Comparison of ENCODE assay signal across 8 cellular contexts in genomic region chr5:141430332-141431113, GRCh38. TPM values are rescaled to one million over a fixed set of nuclear protein-coding genes. Genes with fewer than 3 reads are reported as not detected.
DNase-seq lines count a peak whose midpoint lies in the region; ATAC-seq and TF ChIP-seq lines count a peak whose summit lies in the region.

Gene PCDHGA12, plus strand, starts transcription at chr5:141430507. Its CDS starts 253 bp downstream, at chr5:141430760.

- no peaks in the 10 kb centered on the region for H3K4me1 ChIP-seq in mucosa of stomach (ENCODE audit: control insufficient read depth, insufficient read depth, low read length)
- H3K4me1 ChIP-seq in PC-3 (ENCODE audit: insufficient read depth, low read length) = no peaks in the 10 kb centered on the region

- intact Hi-C loops in dorsolateral prefrontal cortex (cut with DNase I) (no loop called here), PC-3 (cut with micrococcal nuclease) (no loop called here)

- H3K4me3 ChIP-seq in dorsolateral prefrontal cortex (peak within 1 kb of the TSS in 48 of 59 donors; percentile 1 to 56 (median 34)), mucosa of stomach (ENCODE audit: low read length) (peak within 1 kb of the TSS; percentile 38), PC-3 (ENCODE audit: low read length) (no peak within 1 kb of the TSS)

- peaks cover 41% of the 10 kb centered on the region for H3K9me3 ChIP-seq in mucosa of stomach (ENCODE audit: control insufficient read depth, low read length)
- 0 out of 2 replicates have a peak, but pooled peaks cover 4% of the 10 kb centered on the region for H3K9me3 ChIP-seq in PC-3 (ENCODE audit: low read length)

- H3K36me3 ChIP-seq in mucosa of stomach (ENCODE audit: control insufficient read depth, insufficient read depth, low read length) = no peaks in the 10 kb centered on the region
- no peaks in the 10 kb centered on the region for H3K36me3 ChIP-seq in PC-3 (ENCODE audit: low read depth, low read length)

- CTCF ChIA-PET in PC-3 (lab: Charles Lee) = no interaction called here

- no peaks in the 10 kb centered on the region for H3K27me3 ChIP-seq in dorsolateral prefrontal cortex
- H3K27me3 ChIP-seq in mucosa of stomach (ENCODE audit: control insufficient read depth, insufficient read depth, low read length) = peaks cover 16% of the 10 kb centered on the region
- no peaks in the 10 kb centered on the region for H3K27me3 ChIP-seq in PC-3 (ENCODE audit: low read length)

- no peak within 1 kb of the TSS for H3K9ac ChIP-seq in mucosa of stomach (ENCODE audit: low read length)
- H3K9ac ChIP-seq in PC-3 (ENCODE audit: low read length) = no peak within 1 kb of the TSS

- H3K79me2 ChIP-seq in PC-3 (ENCODE audit: low read length) = no peaks in the 10 kb centered on the region

- no TSS peak for BruUV-seq in PC-3 (replicated peaks; lab: Mats Ljungman, UMichigan)

- H2AFZ ChIP-seq in PC-3 (ENCODE audit: low read length) = no peak within 1 kb of the TSS

- H3K9me2 ChIP-seq in PC-3 (replicated peaks; ENCODE audit: low read length) = no peaks in the 10 kb centered on the region

- H3K27ac ChIP-seq in dorsolateral prefrontal cortex (peak within 1 kb of the TSS in 2 of 59 donors; percentile 17 to 30), PC-3 (ENCODE audit: low read length) (no peak within 1 kb of the TSS)

- peak in 47 of 56 donors; percentile 13 to 62 (median 40) for TF ChIP-seq CTCF in dorsolateral prefrontal cortex (IDR thresholded peaks at IDR 0.05 in 54 of 56, conservative IDR thresholded peaks at IDR 0.05 in 2 of 56; ENCODE audit: low read depth in 1 of 56, partially characterized antibody in 56 of 56)
- no peak for TF ChIP-seq CTCF in PC-3 (conservative IDR thresholded peaks at IDR 0.05; ENCODE audit: low read depth, low read length)

- H3F3A ChIP-seq in PC-3 (ENCODE audit: low read length, unreplicated experiment) = no peaks in the 10 kb centered on the region

- ATAC-seq in GM21528 (IDR thresholded peaks at IDR 0.05; ENCODE audit: low FRiP score, unreplicated experiment) (peak; percentile 80), PC-3 (no peak)

- no peak within 1 kb of the TSS for H3K4me2 ChIP-seq in PC-3 (ENCODE audit: low read length)

- POLR2A ChIA-PET in PC-3 (lab: Charles Lee; ENCODE audit: unreplicated experiment) = interaction anchor here (0.6 kb wide), 1 partner anchor 42 kb away, joined by 10 read pairs; no protein-coding TSS in a partner anchor

- no peaks in the 10 kb centered on the region for H4K20me1 ChIP-seq in PC-3 (ENCODE audit: low read length)

- peak; percentile 92 for DNase-seq in GM03348 (ENCODE audit: low spot score)
- peak; percentile 12 for DNase-seq in MV-4-11 (lab: John Stamatoyannopoulos, UW)
- peak in 2 of 10 donors; percentile 21 to 44 for DNase-seq in dorsolateral prefrontal cortex
- DNase-seq in PC-3 = no peak
- no peak for DNase-seq in NCI-H2171 (lab: John Stamatoyannopoulos, UW)
- DNase-seq in NCI-H2081 (lab: John Stamatoyannopoulos, UW) = no peak

RNA-seq across cellular contexts. Expression of gene PCDHGA12, which starts in this region (rescaled TPM):
- total RNA-seq in dorsolateral prefrontal cortex (10 to 100 TPM in 113 of 120 experiments, 1 to 10 TPM in 7; 8.0 to 37.5 (median 15.4) TPM), PC-3 (2014; rRNA removed) (0.11 and 0.52 TPM in 2 replicates)

Comparison
In these comparisons a context has a peak if more than half of its experiments do, and no peak if none do; other contexts are left out.
1. DNase-seq: peak in GM03348 (single experiment) and MV-4-11 (single experiment); none in PC-3 (single experiment), NCI-H2171 (single experiment) and NCI-H2081 (0 of 2).